In genomic region chr3:7201784-7202183, GRCh38 we compare ENCODE assay signal across 6 cellular contexts.
"Had no signal": no experiment of that assay in that cellular context is flagged by ENCODE, and none has a peak within 500 bp of the region (broad histone marks: within the 10 kb centered on the region; RNA-seq: fewer than 3 reads in every experiment).

No MANE protein-coding gene starts in this region.

- ATAC-seq: HepG2, K562 had no signal

- DNase-seq: IMR-90, KBM-7, KG1 had no signal

- H3K27ac ChIP-seq: HL-60 had no signal

- H3K4me3 ChIP-seq: K562 had no signal
